ENCODE assay signal across 11 cellular contexts in genomic region chr1:25023826-25024225, GRCh38.
DNase-seq lines count a peak whose midpoint lies in the region; ATAC-seq, FAIRE-seq and TF ChIP-seq lines count a peak whose summit lies in the region.
"Had no signal": no experiment of that assay in that cellular context is flagged by ENCODE, and none has a peak within 500 bp of the region (broad histone marks: within the 10 kb centered on the region; RNA-seq: fewer than 3 reads in every experiment).

No MANE protein-coding gene starts in this region.

- H3K36me3 Mint-ChIP-seq in activated T-helper 17 cell treated with anti-CD3 and anti-CD28 coated beads, Interleukin-2, amount 50 U/mL, for 72 hours (ENCODE audit: low read depth) = no peaks in the 10 kb centered on the region

- H4K20me1 ChIP-seq in DND-41 (ENCODE audit: insufficient read depth, low read length) = peaks cover 33% of the 10 kb centered on the region

- no peak overlapping the region for H4K5ac ChIP-seq in mesendoderm (ENCODE audit: low read length)

- H3K79me2 ChIP-seq in DND-41 (ENCODE audit: insufficient read depth, low read length) = no peaks in the 10 kb centered on the region
- no peaks in the 10 kb centered on the region for H3K79me2 ChIP-seq in mesendoderm (ENCODE audit: control insufficient read depth, insufficient read depth, low read length)

- no peak overlapping the region for H3K56ac ChIP-seq in mesendoderm (ENCODE audit: low read length)

- no peaks in the 10 kb centered on the region for H3K27me3 Mint-ChIP-seq in activated T-helper 17 cell treated with anti-CD3 and anti-CD28 coated beads, Interleukin-2, amount 50 U/mL, for 72 hours

- no peak overlapping the region for H2BK5ac ChIP-seq in mesendoderm (ENCODE audit: low read length)

- no peak overlapping the region for H2AK5ac ChIP-seq in mesendoderm (ENCODE audit: low read length)

- H3K27me3 ChIP-seq in DND-41 (ENCODE audit: insufficient read depth, low read length, poor library complexity) (no peaks in the 10 kb centered on the region), mesendoderm (ENCODE audit: insufficient read depth, low read length, poor library complexity) (no peaks in the 10 kb centered on the region)

- H3K9me3 ChIP-seq in A549 = no peaks in the 10 kb centered on the region
- H3K9me3 ChIP-seq in DND-41 (ENCODE audit: insufficient read depth, low read length, severe bottlenecking) = no peaks in the 10 kb centered on the region
- H3K9me3 ChIP-seq: SK-N-SH had no signal

- H3K9ac ChIP-seq in DND-41 (ENCODE audit: low read depth, low read length) = no peak overlapping the region
- H3K9ac ChIP-seq in mesendoderm (ENCODE audit: low read length) = no peak overlapping the region

- H2BK15ac ChIP-seq in mesendoderm (replicated peaks; ENCODE audit: low read depth) = no peak overlapping the region

- H3K36me3 ChIP-seq in DND-41 (ENCODE audit: insufficient read depth, low read length) (no peaks in the 10 kb centered on the region), mesendoderm (ENCODE audit: control insufficient read depth, insufficient read depth, low read length) (no peaks in the 10 kb centered on the region)

- H3K9me3 Mint-ChIP-seq in activated T-helper 17 cell treated with anti-CD3 and anti-CD28 coated beads, Interleukin-2, amount 50 U/mL, for 72 hours = no peaks in the 10 kb centered on the region

- H3K4ac ChIP-seq in mesendoderm (ENCODE audit: low read depth, low read length) = peak overlapping the region; percentile 10

- H3K4me1 ChIP-seq in A549 = peaks cover 16% of the 10 kb centered on the region; the same call in 2 of the 3 replicates
- H3K4me1 ChIP-seq in DND-41 (ENCODE audit: insufficient read depth, low read length) = peaks cover 33% of the 10 kb centered on the region
- H3K4me1 ChIP-seq in mesendoderm (ENCODE audit: control insufficient read depth, low read depth, low read length) = peaks cover 11% of the 10 kb centered on the region

- no peak overlapping the region for H3K18ac ChIP-seq in mesendoderm (ENCODE audit: low read length)

- FAIRE-seq in A549 (lab: Jason Lieb, UNC) = no peak

- DNase-seq in A549 (ENCODE audit: low read depth in 1 of 2, low spot score in 1 of 2) = no peak
- no peak for DNase-seq in DND-41
- no peak for DNase-seq in mesendoderm
- no peak for DNase-seq in OCI-M1 (lab: John Stamatoyannopoulos, UW)
- no peak for DNase-seq in kidney glomerular epithelial cell (lab: John Stamatoyannopoulos, UW)
- no peak for DNase-seq in medulla oblongata (ENCODE audit: extremely low spot score)
- no peak for DNase-seq in GDM1 (lab: John Stamatoyannopoulos, UW)
- DNase-seq: C1 segment of cervical spinal cord, SK-N-SH, substantia nigra had no signal

- H3K4me2 ChIP-seq in A549 (no peak overlapping the region), DND-41 (ENCODE audit: insufficient read depth, low read length) (peak overlapping the region; percentile 49; the same call in 1 of the 2 replicates), mesendoderm (ENCODE audit: low read length) (no peak overlapping the region)

- 93% methylated on average over 2 of the region's 5 CpGs for WGBS in A549 (ENCODE audit: missing lambda C conversion rate)
- WGBS in mesendoderm (ENCODE audit: extremely low coverage, insufficient coverage, low lambda C conversion rate) = no CpG with 5 or more reads among the region's 5 CpGs

- no peak overlapping the region for H2AFZ ChIP-seq in DND-41 (ENCODE audit: low read depth, low read length)

- no peak for TF ChIP-seq RAD21 in A549 (conservative IDR thresholded peaks at IDR 0.05 in 1 of 2, IDR thresholded peaks at IDR 0.05 in 1 of 2)

- no peak for TF ChIP-seq POLR2A in A549 (IDR thresholded peaks at IDR 0.05; ENCODE audit: low read length)

- H3K27ac ChIP-seq in A549 = peak overlapping the region; percentile 61 to 90; a peak in 5 of 6 replicates
- H3K27ac ChIP-seq in DND-41 (ENCODE audit: low read length) = peak overlapping the region; percentile 24; the same call in 1 of the 2 replicates
- H3K27ac ChIP-seq in mesendoderm (ENCODE audit: low read depth, low read length) = no peak overlapping the region

- no peak overlapping the region for H3K23ac ChIP-seq in mesendoderm (ENCODE audit: low read length)

- peak overlapping the region; percentile 89 for H3K4me3 Mint-ChIP-seq in activated T-helper 17 cell treated with anti-CD3 and anti-CD28 coated beads, Interleukin-2, amount 50 U/mL, for 72 hours

- no peak for TF ChIP-seq EP300 in A549 (IDR thresholded peaks at IDR 0.05)

- H3K4me3 ChIP-seq in A549 (no peak overlapping the region), DND-41 (ENCODE audit: low read depth in 1 of 2, low read length in 2 of 2) (no peak overlapping the region), mesendoderm (ENCODE audit: low read length) (no peak overlapping the region)

- no peaks in the 10 kb centered on the region for H3K79me1 ChIP-seq in mesendoderm (ENCODE audit: low read length)

- H4K8ac ChIP-seq in mesendoderm (ENCODE audit: low read depth, low read length) = no peak overlapping the region

- peak overlapping the region; percentile 96 for H3K27ac Mint-ChIP-seq in activated T-helper 17 cell treated with anti-CD3 and anti-CD28 coated beads, Interleukin-2, amount 50 U/mL, for 72 hours

- POLR2A ChIA-PET in A549 (lab: Yijun Ruan, JAX) = no interaction called here

- CTCF ChIA-PET in A549 (lab: Yijun Ruan, JAX) = interaction anchor here (0.9 to 3.2 kb wide), 3 partner anchors 14 to 78 kb away, joined by 3 to 19 read pairs (median 3); no protein-coding TSS in a partner anchor

- H3K4me1 Mint-ChIP-seq in activated T-helper 17 cell treated with anti-CD3 and anti-CD28 coated beads, Interleukin-2, amount 50 U/mL, for 72 hours = peaks cover 51% of the 10 kb centered on the region

- H2BK120ac ChIP-seq in mesendoderm (ENCODE audit: low read depth, low read length) = no peak overlapping the region

- ATAC-seq in A549 (no peak), DND-41 (ENCODE audit: insufficient read depth, low read depth) (no peak)
- ATAC-seq in activated T-helper 17 cell treated with anti-CD3 and anti-CD28 coated beads, Interleukin-2, amount 50 U/mL, for 72 hours (replicated peaks) = no peak

- no peak for TF ChIP-seq CTCF in A549 (IDR thresholded peaks at IDR 0.05)
- no peak for TF ChIP-seq CTCF in DND-41 (IDR thresholded peaks at IDR 0.05; ENCODE audit: borderline replicate concordance, extremely low read depth, low read length, poor library complexity, severe bottlenecking)

TF ChIP-seq in A549, 52 proteins besides CTCF, POLR2A, EP300 and RAD21:
- TF ChIP-seq RARB (CRISPR knock-in tag; IDR thresholded peaks at IDR 0.05) (no peak), MAZ (IDR thresholded peaks at IDR 0.05; ENCODE audit: borderline replicate concordance, low read depth, low read length) (no peak), FOSB (CRISPR knock-in tag; IDR thresholded peaks at IDR 0.05) (no peak), POLR2AphosphoS2 (conservative IDR thresholded peaks at IDR 0.05; ENCODE audit: low read length) (no peak), HEYL (CRISPR knock-in tag; IDR thresholded peaks at IDR 0.05) (no peak), NR3C1 (IDR thresholded peaks at IDR 0.05) (no peak), KDM1A (IDR thresholded peaks at IDR 0.05; ENCODE audit: low read depth) (no peak), ZFP36 (IDR thresholded peaks at IDR 0.05; ENCODE audit: borderline replicate concordance, partially characterized antibody) (no peak), KDM5A (IDR thresholded peaks at IDR 0.05) (no peak), ZNF302 (CRISPR knock-in tag; IDR thresholded peaks at IDR 0.05) (no peak)
